8 cellular contexts compared by ENCODE assay signal in the genomic region with DNA sequence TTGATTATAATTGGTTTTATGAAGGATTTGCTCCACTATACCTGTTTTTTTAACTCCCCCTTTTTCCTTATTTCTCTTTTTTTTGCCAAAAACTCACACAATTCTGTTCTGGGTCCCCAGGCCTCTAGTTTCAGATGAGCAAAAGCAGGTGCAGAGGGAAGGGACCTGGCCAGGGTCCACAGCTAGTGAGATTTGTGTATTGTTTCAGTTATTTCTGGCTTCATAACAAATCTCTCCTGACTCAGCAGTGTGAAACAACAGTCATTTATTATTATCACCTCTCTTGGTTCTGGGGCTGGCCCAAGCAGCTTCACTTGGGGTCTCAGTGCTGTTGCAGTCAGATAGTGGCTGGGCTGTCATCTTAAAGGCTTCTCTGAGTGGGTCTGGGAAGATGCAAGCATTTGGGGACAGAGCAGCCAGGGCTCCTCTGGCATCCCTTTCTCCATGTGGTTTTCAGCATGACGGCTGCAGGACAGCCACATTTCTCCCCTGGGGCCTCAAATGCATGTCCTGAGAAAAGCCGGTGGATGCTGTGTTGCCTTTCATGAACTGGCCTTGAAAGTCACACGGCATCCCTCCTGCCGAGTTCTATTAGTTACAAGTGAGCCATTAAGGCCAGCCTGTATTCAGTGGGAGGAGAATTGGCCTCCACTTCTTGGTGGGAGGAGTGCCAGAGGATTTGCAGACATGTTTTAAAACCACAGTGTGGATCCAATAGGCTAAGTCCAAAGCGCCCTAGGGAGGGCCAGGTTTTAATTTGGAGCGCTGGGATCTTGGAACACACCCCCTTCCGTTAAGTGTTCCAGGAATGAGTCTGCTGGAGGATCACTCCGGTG.
A peak's percentile ranks its signal among the peaks of the same experiment; 100 is the strongest.
DNase-seq lines count a peak whose midpoint lies in the region; ATAC-seq and TF ChIP-seq lines count a peak whose summit lies in the region.

No MANE protein-coding gene starts in this region.

- TF ChIP-seq CTCF in heart left ventricle (IDR thresholded peaks at IDR 0.05) = no peak

- no peaks in the 10 kb centered on the region for H3K9me3 ChIP-seq in heart left ventricle

- no peaks in the 10 kb centered on the region for H3K27me3 ChIP-seq in heart left ventricle

- H3K36me3 ChIP-seq in heart left ventricle = no peaks in the 10 kb centered on the region

- H3K4me1 ChIP-seq in heart left ventricle = peaks cover 0 to 37% (median 12%) of the 10 kb centered on the region in 12 donors

- no peak for TF ChIP-seq POLR2A in heart left ventricle (IDR thresholded peaks at IDR 0.05)

- WGBS in heart left ventricle, 4 donors = 17 to 24% (median 19%) methylated on average over 8 of the region's 8 CpGs

- H3K27ac ChIP-seq in heart left ventricle = peak overlapping the region in 1 of 12 donors; percentile 44

- no peak overlapping the region for H3K4me3 ChIP-seq in heart left ventricle

- ATAC-seq in heart left ventricle = peak; percentile 70 to 93 (median 88)
- ATAC-seq in sciatic nerve = peak; percentile 92

- DNase-seq in HCEC 1CT (peak; percentile 9), amygdala (lab: John Stamatoyannopoulos, UW) (peak in 31 of 56 donors; percentile 13 to 73 (median 35)), heart left ventricle (peak in 4 of 5 donors; percentile 68 to 76 (median 68)), sciatic nerve (ENCODE audit: low spot score) (peak; percentile 73), NCI-H1436 (lab: John Stamatoyannopoulos, UW) (no peak), iPS-NIHi7 (ENCODE audit: extremely low spot score) (no peak)
- no peak for DNase-seq in stimulated activated CD4-positive, alpha-beta T cell treated with anti-CD3 and anti-CD28 coated beads, Interleukin-15, amount 100 ng/mL, for 24 hours
- DNase-seq in activated T-cell treated with anti-CD3 and anti-CD28 coated beads, Interleukin-2, amount 50 U/mL, for 48 hours = no peak

- intact Hi-C loops in heart left ventricle (cut with DNase I) = no loop called here
- intact Hi-C loops in sciatic nerve (cut with DNase I) = no loop called here

Comparison
In these comparisons a context has a peak if more than half of its experiments do, and no peak if none do; other contexts are left out.
1. DNase-seq: peak in HCEC 1CT (single experiment), amygdala (31 of 56), heart left ventricle (4 of 5) and sciatic nerve (single experiment); none in NCI-H1436 (single experiment), iPS-NIHi7 (single experiment), stimulated activated CD4-positive, alpha-beta T cell treated with anti-CD3 and anti-CD28 coated beads, Interleukin-15, amount 100 ng/mL, for 24 hours (single experiment) and activated T-cell treated with anti-CD3 and anti-CD28 coated beads, Interleukin-2, amount 50 U/mL, for 48 hours (0 of 2).